ENCODE assay signal across 1 cellular context in genomic region chr9:122975196-122975595, GRCh38.
TF ChIP-seq lines count a peak whose summit lies in the region.

No MANE protein-coding gene starts in this region.

TF ChIP-seq in A549, 52 proteins besides CTCF, POLR2A, EP300 and RAD21:
- TF ChIP-seq NR3C1 (IDR thresholded peaks at IDR 0.05) (no peak), FOSB (CRISPR knock-in tag; IDR thresholded peaks at IDR 0.05) (no peak)
